ENCODE assay signal across 11 cellular contexts in genomic region chr22:39999144-39999757, GRCh38. TPM values are rescaled to one million over a fixed set of nuclear protein-coding genes. Genes with fewer than 3 reads are reported as not detected.
DNase-seq lines count a peak whose midpoint lies in the region; ATAC-seq and TF ChIP-seq lines count a peak whose summit lies in the region.
"Had no signal": no experiment of that assay in that cellular context is flagged by ENCODE, and none has a peak within 500 bp of the region (broad histone marks: within the 10 kb centered on the region; RNA-seq: fewer than 3 reads in every experiment).

No MANE protein-coding gene starts in this region.

- H3K27ac ChIP-seq in cardiac muscle cell (no peak overlapping the region), SJCRH30 (peak overlapping the region; percentile 62)

- TF ChIP-seq CTCF in cardiac muscle cell (IDR thresholded peaks at IDR 0.05; ENCODE audit: low read depth, low read length) (peak; percentile 15), fibroblast of mammary gland (conservative IDR thresholded peaks at IDR 0.05; ENCODE audit: control insufficient read depth, insufficient read depth, low read depth, low read length) (no peak), CD14-positive monocyte (IDR thresholded peaks at IDR 0.05) (no peak)

- DNase-seq in cardiac muscle cell (ENCODE audit: low read depth in 1 of 2, low spot score in 1 of 2), result peak in 1 of 2 donors; percentile 80
- no peak for DNase-seq in Right ventricle myocardium superior
- peak; percentile 36 to 45 for DNase-seq in SJCRH30
- DNase-seq in fibroblast of mammary gland (ENCODE audit: low read depth), result peak; percentile 61
- DNase-seq in putamen (ENCODE audit: low spot score), result no peak
- DNase-seq in iPS-NIHi11 (ENCODE audit: low spot score), result no peak
- DNase-seq in activated CD4-positive, alpha-beta T cell treated with anti-CD3 and anti-CD28 coated beads, Interleukin-2, amount 50 U/mL, for 4 hours, result no peak
- DNase-seq in CD14-positive monocyte (ENCODE audit: low spot score), result no peak
- DNase-seq: activated CD4-positive, alpha-beta T cell treated with anti-CD3 and anti-CD28 coated beads for 4 hours; CD4-positive, CD25-positive, alpha-beta regulatory T cell; retina had no signal

- H3K36me3 ChIP-seq in cardiac muscle cell (no peaks in the 10 kb centered on the region), SJCRH30 (no peaks in the 10 kb centered on the region)

- H3K4me1 ChIP-seq in cardiac muscle cell (ENCODE audit: low read depth), result peaks cover 31% of the 10 kb centered on the region
- peaks cover 53% of the 10 kb centered on the region for H3K4me1 ChIP-seq in SJCRH30

- H3K27me3 Mint-ChIP-seq in CD14-positive monocyte (ENCODE audit: low read depth in 3 of 3), result peaks cover 39 to 59% (median 49%) of the 10 kb centered on the region in 3 donors

- H3K27ac Mint-ChIP-seq in CD14-positive monocyte, result peak overlapping the region in 1 of 7 donors; percentile 58
- H3K27ac Mint-ChIP-seq: CD4-positive, CD25-positive, alpha-beta regulatory T cell had no signal

- peaks cover 7% of the 10 kb centered on the region for H3K4me1 Mint-ChIP-seq in CD14-positive monocyte

- H3K4me3 Mint-ChIP-seq in CD14-positive monocyte, result no peak overlapping the region
- H3K4me3 Mint-ChIP-seq: CD4-positive, CD25-positive, alpha-beta regulatory T cell had no signal

- H3K9me3 ChIP-seq in cardiac muscle cell (ENCODE audit: low read depth) (no peaks in the 10 kb centered on the region), SJCRH30 (replicated peaks) (no peaks in the 10 kb centered on the region)

- H3K9me3 Mint-ChIP-seq in CD14-positive monocyte, result peaks cover 0 to 3% (median 0%) of the 10 kb centered on the region in 7 donors
- H3K9me3 Mint-ChIP-seq: CD4-positive, CD25-positive, alpha-beta regulatory T cell had no signal

- no peak for ATAC-seq in Right ventricle myocardium superior (ENCODE audit: poor library complexity)

- H3K4me3 ChIP-seq in cardiac muscle cell, result no peak overlapping the region
- no peak overlapping the region for H3K4me3 ChIP-seq in SJCRH30
- no peak overlapping the region for H3K4me3 ChIP-seq in fibroblast of mammary gland (ENCODE audit: control insufficient read depth, low read depth, low read length)

- peaks cover 30% of the 10 kb centered on the region for H3K27me3 ChIP-seq in cardiac muscle cell
- H3K27me3 ChIP-seq in SJCRH30, result no peaks in the 10 kb centered on the region

- H3K36me3 Mint-ChIP-seq in CD14-positive monocyte, result no peaks in the 10 kb centered on the region
- H3K36me3 Mint-ChIP-seq: CD4-positive, CD25-positive, alpha-beta regulatory T cell had no signal

- intact Hi-C loops in Right ventricle myocardium superior (cut with DNase I) (no loop called here), CD14-positive monocyte (cut with micrococcal nuclease) (loop anchor here in 1 of 2 donors (10.0 kb wide), 1 partner anchor 64 kb away; no protein-coding TSS in a partner anchor)

RNA-seq across cellular contexts. Expression of gene FAM83F, which starts 4.5 kb away (rescaled TPM):
- total RNA-seq in cardiac muscle cell (0.18 and 0.46 TPM in 2 replicates), Right ventricle myocardium superior (4.9 TPM)
- polyA plus RNA-seq in cardiac muscle cell (0.06 TPM in 1 of 2 replicates, not detected in the other), CD14-positive monocyte (under 1 TPM in 1 of 2 donors, not detected in 1; 0.01 TPM)
- total RNA-seq in SJCRH30 (2014; rRNA removed; shearing (Covaris generic)), result not detected in 2 replicates

RNA-seq across cellular contexts. Expression of gene TMA7B, which starts 39.1 kb away (rescaled TPM):
- total RNA-seq in cardiac muscle cell, result not detected in 2 replicates
- polyA plus RNA-seq in cardiac muscle cell, result not detected in 2 replicates
- not detected for total RNA-seq in Right ventricle myocardium superior
- 0.08 TPM in 1 of 2 replicates, not detected in the other for total RNA-seq in SJCRH30 (2014; rRNA removed; shearing (Covaris generic))
- under 1 TPM in 1 of 2 donors, not detected in 1; 0.13 TPM for polyA plus RNA-seq in CD14-positive monocyte

Comparison
In these comparisons a context has a peak if more than half of its experiments do, and no peak if none do; other contexts are left out.
1. DNase-seq: peak in SJCRH30 (2 of 2) and fibroblast of mammary gland (single experiment); none in Right ventricle myocardium superior (single experiment), putamen (single experiment), iPS-NIHi11 (single experiment), activated CD4-positive, alpha-beta T cell treated with anti-CD3 and anti-CD28 coated beads, Interleukin-2, amount 50 U/mL, for 4 hours (0 of 2) and CD14-positive monocyte (single experiment).